3 cellular contexts compared by ENCODE assay signal in the genomic region with DNA sequence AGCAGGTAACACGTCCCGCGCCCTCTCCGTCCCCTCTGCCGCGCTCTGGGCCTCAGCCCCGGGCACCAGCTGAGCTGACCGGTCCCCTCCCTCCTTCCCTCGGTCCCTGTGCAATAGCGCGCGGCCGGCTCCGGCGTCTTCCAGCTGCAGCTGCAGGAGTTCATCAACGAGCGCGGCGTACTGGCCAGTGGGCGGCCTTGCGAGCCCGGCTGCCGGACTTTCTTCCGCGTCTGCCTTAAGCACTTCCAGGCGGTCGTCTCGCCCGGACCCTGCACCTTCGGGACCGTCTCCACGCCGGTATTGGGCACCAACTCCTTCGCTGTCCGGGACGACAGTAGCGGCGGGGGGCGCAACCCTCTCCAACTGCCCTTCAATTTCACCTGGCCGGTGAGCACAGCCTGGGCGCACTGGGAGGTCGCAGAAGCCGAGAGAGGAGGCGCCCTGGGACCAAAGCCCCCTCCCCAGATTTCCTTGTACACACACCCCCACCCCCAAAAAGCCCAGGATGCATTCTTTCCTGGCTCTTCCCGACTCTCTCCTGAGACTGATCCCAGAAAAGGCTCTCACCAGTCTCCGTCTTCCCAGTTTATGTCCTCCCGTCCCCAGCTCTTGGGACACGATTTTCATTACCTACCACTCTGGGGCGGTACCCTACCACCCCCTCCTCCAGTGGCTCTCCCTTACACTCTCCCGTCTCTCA.
A peak's percentile ranks its signal among the peaks of the same experiment; 100 is the strongest.
TF ChIP-seq lines count a peak whose summit lies in the region.

No MANE protein-coding gene starts in this region.

TF ChIP-seq in A549, 52 proteins besides CTCF, POLR2A, EP300 and RAD21 (continued from another document):
- TF ChIP-seq NPAS2 (CRISPR knock-in tag; IDR thresholded peaks at IDR 0.05; ENCODE audit: borderline replicate concordance) (no peak), RCOR1 (IDR thresholded peaks at IDR 0.05; ENCODE audit: low read depth, low read length) (no peak), MAZ (IDR thresholded peaks at IDR 0.05; ENCODE audit: borderline replicate concordance, low read depth, low read length) (no peak), CBX2 (IDR thresholded peaks at IDR 0.05; ENCODE audit: borderline replicate concordance, low read depth) (no peak), KDM1A (IDR thresholded peaks at IDR 0.05; ENCODE audit: low read depth) (no peak), NR3C1 (IDR thresholded peaks at IDR 0.05) (no peak), CEBPB (IDR thresholded peaks at IDR 0.05) (no peak), JUN (IDR thresholded peaks at IDR 0.05) (no peak), SREBF2 (IDR thresholded peaks at IDR 0.05) (no peak)
- TF ChIP-seq, protein P1, sequence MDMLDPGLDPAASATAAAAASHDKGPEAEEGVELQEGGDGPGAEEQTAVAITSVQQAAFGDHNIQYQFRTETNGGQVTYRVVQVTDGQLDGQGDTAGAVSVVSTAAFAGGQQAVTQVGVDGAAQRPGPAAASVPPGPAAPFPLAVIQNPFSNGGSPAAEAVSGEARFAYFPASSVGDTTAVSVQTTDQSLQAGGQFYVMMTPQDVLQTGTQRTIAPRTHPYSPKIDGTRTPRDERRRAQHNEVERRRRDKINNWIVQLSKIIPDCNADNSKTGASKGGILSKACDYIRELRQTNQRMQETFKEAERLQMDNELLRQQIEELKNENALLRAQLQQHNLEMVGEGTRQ (IDR thresholded peaks at IDR 0.05), result no peak

TF ChIP-seq in GM23338, 12 proteins besides CTCF, POLR2A, EP300 and RAD21 (continued from another document):
- TF ChIP-seq, protein P2, sequence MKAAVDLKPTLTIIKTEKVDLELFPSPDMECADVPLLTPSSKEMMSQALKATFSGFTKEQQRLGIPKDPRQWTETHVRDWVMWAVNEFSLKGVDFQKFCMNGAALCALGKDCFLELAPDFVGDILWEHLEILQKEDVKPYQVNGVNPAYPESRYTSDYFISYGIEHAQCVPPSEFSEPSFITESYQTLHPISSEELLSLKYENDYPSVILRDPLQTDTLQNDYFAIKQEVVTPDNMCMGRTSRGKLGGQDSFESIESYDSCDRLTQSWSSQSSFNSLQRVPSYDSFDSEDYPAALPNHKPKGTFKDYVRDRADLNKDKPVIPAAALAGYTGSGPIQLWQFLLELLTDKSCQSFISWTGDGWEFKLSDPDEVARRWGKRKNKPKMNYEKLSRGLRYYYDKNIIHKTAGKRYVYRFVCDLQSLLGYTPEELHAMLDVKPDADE (IDR thresholded peaks at IDR 0.05), result no peak
- TF ChIP-seq NANOG (IDR thresholded peaks at IDR 0.05; ENCODE audit: borderline replicate concordance) (no peak), ZNF114 (CRISPR knock-in tag; IDR thresholded peaks at IDR 0.05) (no peak), EZH2 (IDR thresholded peaks at IDR 0.05; ENCODE audit: low read depth, unreplicated experiment) (peak; percentile 73), JUNB (IDR thresholded peaks at IDR 0.05; ENCODE audit: unreplicated experiment) (no peak), EZH2phosphoT487 (IDR thresholded peaks at IDR 0.05; ENCODE audit: unreplicated experiment) (peak; percentile 16), ZNF331 (CRISPR knock-in tag; IDR thresholded peaks at IDR 0.05; ENCODE audit: low read depth) (no peak), POLR2AphosphoS5 (IDR thresholded peaks at IDR 0.05; ENCODE audit: low read depth) (no peak)
- TF ChIP-seq, protein P3, sequence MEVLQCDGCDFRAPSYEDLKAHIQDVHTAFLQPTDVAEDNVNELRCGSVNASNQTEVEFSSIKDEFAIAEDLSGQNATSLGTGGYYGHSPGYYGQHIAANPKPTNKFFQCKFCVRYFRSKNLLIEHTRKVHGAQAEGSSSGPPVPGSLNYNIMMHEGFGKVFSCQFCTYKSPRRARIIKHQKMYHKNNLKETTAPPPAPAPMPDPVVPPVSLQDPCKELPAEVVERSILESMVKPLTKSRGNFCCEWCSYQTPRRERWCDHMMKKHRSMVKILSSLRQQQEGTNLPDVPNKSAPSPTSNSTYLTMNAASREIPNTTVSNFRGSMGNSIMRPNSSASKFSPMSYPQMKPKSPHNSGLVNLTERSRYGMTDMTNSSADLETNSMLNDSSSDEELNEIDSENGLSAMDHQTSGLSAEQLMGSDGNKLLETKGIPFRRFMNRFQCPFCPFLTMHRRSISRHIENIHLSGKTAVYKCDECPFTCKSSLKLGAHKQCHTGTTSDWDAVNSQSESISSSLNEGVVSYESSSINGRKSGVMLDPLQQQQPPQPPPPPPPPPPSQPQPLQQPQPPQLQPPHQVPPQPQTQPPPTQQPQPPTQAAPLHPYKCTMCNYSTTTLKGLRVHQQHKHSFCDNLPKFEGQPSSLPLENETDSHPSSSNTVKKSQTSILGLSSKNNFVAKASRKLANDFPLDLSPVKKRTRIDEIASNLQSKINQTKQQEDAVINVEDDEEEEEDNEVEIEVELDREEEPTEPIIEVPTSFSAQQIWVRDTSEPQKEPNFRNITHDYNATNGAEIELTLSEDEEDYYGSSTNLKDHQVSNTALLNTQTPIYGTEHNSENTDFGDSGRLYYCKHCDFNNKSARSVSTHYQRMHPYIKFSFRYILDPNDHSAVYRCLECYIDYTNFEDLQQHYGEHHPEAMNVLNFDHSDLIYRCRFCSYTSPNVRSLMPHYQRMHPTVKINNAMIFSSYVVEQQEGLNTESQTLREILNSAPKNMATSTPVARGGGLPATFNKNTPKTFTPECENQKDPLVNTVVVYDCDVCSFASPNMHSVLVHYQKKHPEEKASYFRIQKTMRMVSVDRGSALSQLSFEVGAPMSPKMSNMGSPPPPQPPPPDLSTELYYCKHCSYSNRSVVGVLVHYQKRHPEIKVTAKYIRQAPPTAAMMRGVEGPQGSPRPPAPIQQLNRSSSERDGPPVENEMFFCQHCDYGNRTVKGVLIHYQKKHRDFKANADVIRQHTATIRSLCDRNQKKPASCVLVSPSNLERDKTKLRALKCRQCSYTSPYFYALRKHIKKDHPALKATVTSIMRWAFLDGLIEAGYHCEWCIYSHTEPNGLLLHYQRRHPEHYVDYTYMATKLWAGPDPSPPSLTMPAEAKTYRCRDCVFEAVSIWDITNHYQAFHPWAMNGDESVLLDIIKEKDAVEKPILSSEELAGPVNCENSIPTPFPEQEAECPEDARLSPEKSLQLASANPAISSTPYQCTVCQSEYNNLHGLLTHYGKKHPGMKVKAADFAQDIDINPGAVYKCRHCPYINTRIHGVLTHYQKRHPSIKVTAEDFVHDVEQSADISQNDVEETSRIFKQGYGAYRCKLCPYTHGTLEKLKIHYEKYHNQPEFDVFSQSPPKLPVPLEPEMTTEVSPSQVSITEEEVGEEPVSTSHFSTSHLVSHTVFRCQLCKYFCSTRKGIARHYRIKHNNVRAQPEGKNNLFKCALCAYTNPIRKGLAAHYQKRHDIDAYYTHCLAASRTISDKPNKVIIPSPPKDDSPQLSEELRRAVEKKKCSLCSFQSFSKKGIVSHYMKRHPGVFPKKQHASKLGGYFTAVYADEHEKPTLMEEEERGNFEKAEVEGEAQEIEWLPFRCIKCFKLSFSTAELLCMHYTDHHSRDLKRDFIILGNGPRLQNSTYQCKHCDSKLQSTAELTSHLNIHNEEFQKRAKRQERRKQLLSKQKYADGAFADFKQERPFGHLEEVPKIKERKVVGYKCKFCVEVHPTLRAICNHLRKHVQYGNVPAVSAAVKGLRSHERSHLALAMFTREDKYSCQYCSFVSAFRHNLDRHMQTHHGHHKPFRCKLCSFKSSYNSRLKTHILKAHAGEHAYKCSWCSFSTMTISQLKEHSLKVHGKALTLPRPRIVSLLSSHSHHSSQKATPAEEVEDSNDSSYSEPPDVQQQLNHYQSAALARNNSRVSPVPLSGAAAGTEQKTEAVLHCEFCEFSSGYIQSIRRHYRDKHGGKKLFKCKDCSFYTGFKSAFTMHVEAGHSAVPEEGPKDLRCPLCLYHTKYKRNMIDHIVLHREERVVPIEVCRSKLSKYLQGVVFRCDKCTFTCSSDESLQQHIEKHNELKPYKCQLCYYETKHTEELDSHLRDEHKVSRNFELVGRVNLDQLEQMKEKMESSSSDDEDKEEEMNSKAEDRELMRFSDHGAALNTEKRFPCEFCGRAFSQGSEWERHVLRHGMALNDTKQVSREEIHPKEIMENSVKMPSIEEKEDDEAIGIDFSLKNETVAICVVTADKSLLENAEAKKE (CRISPR knock-in tag; IDR thresholded peaks at IDR 0.05), result no peak
TF ChIP-seq in GM23338: peak in this region for 2.

TF ChIP-seq in WTC11, 78 proteins besides CTCF, POLR2A, EP300 and RAD21 (continued from another document and continues in another):
- TF ChIP-seq ZNF232 (CRISPR knock-in tag; IDR thresholded peaks at IDR 0.05), result no peak
- TF ChIP-seq, protein P4, sequence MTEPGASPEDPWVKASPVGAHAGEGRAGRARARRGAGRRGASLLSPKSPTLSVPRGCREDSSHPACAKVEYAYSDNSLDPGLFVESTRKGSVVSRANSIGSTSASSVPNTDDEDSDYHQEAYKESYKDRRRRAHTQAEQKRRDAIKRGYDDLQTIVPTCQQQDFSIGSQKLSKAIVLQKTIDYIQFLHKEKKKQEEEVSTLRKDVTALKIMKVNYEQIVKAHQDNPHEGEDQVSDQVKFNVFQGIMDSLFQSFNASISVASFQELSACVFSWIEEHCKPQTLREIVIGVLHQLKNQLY (CRISPR knock-in tag; IDR thresholded peaks at IDR 0.05), result no peak
- TF ChIP-seq, protein P5, sequence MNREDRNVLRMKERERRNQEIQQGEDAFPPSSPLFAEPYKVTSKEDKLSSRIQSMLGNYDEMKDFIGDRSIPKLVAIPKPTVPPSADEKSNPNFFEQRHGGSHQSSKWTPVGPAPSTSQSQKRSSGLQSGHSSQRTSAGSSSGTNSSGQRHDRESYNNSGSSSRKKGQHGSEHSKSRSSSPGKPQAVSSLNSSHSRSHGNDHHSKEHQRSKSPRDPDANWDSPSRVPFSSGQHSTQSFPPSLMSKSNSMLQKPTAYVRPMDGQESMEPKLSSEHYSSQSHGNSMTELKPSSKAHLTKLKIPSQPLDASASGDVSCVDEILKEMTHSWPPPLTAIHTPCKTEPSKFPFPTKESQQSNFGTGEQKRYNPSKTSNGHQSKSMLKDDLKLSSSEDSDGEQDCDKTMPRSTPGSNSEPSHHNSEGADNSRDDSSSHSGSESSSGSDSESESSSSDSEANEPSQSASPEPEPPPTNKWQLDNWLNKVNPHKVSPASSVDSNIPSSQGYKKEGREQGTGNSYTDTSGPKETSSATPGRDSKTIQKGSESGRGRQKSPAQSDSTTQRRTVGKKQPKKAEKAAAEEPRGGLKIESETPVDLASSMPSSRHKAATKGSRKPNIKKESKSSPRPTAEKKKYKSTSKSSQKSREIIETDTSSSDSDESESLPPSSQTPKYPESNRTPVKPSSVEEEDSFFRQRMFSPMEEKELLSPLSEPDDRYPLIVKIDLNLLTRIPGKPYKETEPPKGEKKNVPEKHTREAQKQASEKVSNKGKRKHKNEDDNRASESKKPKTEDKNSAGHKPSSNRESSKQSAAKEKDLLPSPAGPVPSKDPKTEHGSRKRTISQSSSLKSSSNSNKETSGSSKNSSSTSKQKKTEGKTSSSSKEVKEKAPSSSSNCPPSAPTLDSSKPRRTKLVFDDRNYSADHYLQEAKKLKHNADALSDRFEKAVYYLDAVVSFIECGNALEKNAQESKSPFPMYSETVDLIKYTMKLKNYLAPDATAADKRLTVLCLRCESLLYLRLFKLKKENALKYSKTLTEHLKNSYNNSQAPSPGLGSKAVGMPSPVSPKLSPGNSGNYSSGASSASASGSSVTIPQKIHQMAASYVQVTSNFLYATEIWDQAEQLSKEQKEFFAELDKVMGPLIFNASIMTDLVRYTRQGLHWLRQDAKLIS (CRISPR knock-in tag; IDR thresholded peaks at IDR 0.05; ENCODE audit: borderline replicate concordance), result no peak
- TF ChIP-seq, protein P6, sequence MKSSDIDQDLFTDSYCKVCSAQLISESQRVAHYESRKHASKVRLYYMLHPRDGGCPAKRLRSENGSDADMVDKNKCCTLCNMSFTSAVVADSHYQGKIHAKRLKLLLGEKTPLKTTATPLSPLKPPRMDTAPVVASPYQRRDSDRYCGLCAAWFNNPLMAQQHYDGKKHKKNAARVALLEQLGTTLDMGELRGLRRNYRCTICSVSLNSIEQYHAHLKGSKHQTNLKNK (CRISPR knock-in tag; IDR thresholded peaks at IDR 0.05), result no peak
- TF ChIP-seq MXD4 (CRISPR knock-in tag; IDR thresholded peaks at IDR 0.05; ENCODE audit: borderline replicate concordance), result no peak
- no peak for TF ChIP-seq SMAD4 (CRISPR knock-in tag; IDR thresholded peaks at IDR 0.05)
- TF ChIP-seq, protein P7, sequence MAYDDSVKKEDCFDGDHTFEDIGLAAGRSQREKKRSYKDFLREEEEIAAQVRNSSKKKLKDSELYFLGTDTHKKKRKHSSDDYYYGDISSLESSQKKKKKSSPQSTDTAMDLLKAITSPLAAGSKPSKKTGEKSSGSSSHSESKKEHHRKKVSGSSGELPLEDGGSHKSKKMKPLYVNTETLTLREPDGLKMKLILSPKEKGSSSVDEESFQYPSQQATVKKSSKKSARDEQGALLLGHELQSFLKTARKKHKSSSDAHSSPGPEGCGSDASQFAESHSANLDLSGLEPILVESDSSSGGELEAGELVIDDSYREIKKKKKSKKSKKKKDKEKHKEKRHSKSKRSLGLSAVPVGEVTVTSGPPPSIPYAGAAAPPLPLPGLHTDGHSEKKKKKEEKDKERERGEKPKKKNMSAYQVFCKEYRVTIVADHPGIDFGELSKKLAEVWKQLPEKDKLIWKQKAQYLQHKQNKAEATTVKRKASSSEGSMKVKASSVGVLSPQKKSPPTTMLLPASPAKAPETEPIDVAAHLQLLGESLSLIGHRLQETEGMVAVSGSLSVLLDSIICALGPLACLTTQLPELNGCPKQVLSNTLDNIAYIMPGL (CRISPR knock-in tag; IDR thresholded peaks at IDR 0.05), result no peak
- no peak for TF ChIP-seq ZNF317 (CRISPR knock-in tag; IDR thresholded peaks at IDR 0.05; ENCODE audit: borderline replicate concordance, low read depth)
- no peak for TF ChIP-seq SP1 (CRISPR knock-in tag; conservative IDR thresholded peaks at IDR 0.05)
- TF ChIP-seq SOX15 (CRISPR knock-in tag; IDR thresholded peaks at IDR 0.05), result no peak
- TF ChIP-seq, protein P8, sequence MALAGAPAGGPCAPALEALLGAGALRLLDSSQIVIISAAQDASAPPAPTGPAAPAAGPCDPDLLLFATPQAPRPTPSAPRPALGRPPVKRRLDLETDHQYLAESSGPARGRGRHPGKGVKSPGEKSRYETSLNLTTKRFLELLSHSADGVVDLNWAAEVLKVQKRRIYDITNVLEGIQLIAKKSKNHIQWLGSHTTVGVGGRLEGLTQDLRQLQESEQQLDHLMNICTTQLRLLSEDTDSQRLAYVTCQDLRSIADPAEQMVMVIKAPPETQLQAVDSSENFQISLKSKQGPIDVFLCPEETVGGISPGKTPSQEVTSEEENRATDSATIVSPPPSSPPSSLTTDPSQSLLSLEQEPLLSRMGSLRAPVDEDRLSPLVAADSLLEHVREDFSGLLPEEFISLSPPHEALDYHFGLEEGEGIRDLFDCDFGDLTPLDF (CRISPR knock-in tag; IDR thresholded peaks at IDR 0.05), result no peak
- no peak for TF ChIP-seq ZNF671 (CRISPR knock-in tag; IDR thresholded peaks at IDR 0.05)
- TF ChIP-seq ELF4 (CRISPR knock-in tag; IDR thresholded peaks at IDR 0.05; ENCODE audit: low read depth), result no peak
- TF ChIP-seq, protein P9, sequence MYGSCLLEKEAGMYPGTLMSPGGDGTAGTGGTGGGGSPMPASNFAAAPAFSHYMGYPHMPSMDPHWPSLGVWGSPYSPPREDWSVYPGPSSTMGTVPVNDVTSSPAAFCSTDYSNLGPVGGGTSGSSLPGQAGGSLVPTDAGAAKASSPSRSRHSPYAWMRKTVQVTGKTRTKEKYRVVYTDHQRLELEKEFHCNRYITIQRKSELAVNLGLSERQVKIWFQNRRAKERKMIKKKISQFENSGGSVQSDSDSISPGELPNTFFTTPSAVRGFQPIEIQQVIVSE (CRISPR knock-in tag; IDR thresholded peaks at IDR 0.05; ENCODE audit: borderline replicate concordance), result no peak
- TF ChIP-seq GTF2I (CRISPR knock-in tag; conservative IDR thresholded peaks at IDR 0.05), result no peak
